Comparison of ENCODE assay signal across 8 cellular contexts in genomic region chr3:49093853-49094767, GRCh38. TPM values are rescaled to one million over a fixed set of nuclear protein-coding genes. Genes with fewer than 3 reads are reported as not detected.
DNase-seq lines count a peak whose midpoint lies in the region; ATAC-seq and TF ChIP-seq lines count a peak whose summit lies in the region.

A gene with protein sequence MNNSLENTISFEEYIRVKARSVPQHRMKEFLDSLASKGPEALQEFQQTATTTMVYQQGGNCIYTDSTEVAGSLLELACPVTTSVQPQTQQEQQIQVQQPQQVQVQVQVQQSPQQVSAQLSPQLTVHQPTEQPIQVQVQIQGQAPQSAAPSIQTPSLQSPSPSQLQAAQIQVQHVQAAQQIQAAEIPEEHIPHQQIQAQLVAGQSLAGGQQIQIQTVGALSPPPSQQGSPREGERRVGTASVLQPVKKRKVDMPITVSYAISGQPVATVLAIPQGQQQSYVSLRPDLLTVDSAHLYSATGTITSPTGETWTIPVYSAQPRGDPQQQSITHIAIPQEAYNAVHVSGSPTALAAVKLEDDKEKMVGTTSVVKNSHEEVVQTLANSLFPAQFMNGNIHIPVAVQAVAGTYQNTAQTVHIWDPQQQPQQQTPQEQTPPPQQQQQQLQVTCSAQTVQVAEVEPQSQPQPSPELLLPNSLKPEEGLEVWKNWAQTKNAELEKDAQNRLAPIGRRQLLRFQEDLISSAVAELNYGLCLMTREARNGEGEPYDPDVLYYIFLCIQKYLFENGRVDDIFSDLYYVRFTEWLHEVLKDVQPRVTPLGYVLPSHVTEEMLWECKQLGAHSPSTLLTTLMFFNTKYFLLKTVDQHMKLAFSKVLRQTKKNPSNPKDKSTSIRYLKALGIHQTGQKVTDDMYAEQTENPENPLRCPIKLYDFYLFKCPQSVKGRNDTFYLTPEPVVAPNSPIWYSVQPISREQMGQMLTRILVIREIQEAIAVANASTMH (minus strand): TSS chr3:49094071. CDS start chr3:49077017, 17,054 bp downstream.

- peaks cover 25% of the 10 kb centered on the region for H3K4me1 Mint-ChIP-seq in T-helper 1 cell treated with Interleukin-12 subunit alpha and Interleukin-12 subunit beta and Interleukin-4 antibody, amounts not matched to agents 30 μg/mL and 1 μg/mL, for 36 hours (ENCODE audit: low read depth)

- H3K36me3 ChIP-seq in prostate gland (peaks cover 10 to 12% of the 10 kb centered on the region in 2 donors), urinary bladder (ENCODE audit: insufficient read depth) (no peaks in the 10 kb centered on the region)

- intact Hi-C loops in left cardiac atrium (cut with DNase I): loop anchor here in 1 of 2 donors (1.0 kb wide), 1 partner anchor 39 kb away; the partner anchor contains the start of gene LAMB2
- intact Hi-C loops in prostate gland (cut with DNase I): loop anchor here (5.0 to 10.0 kb wide), 4 partner anchors 38 to 318 kb away; partner anchors contain the start of genes LAMB2, NDUFAF3, RHOA and TCTA

- no peaks in the 10 kb centered on the region for H3K9me3 ChIP-seq in prostate gland

- H3K27ac Mint-ChIP-seq in T-helper 1 cell treated with Interleukin-12 subunit alpha and Interleukin-12 subunit beta and Interleukin-4 antibody, amounts not matched to agents 30 μg/mL and 1 μg/mL, for 36 hours: peak within 1 kb of the TSS; percentile 92

- TF ChIP-seq POLR2A in GM15510 (IDR thresholded peaks at IDR 0.05; ENCODE audit: borderline replicate concordance, extremely low read depth, insufficient read length): peak; percentile 73
- peak; percentile 73 for TF ChIP-seq POLR2A in prostate gland (IDR thresholded peaks at IDR 0.05)

- no peaks in the 10 kb centered on the region for H3K27me3 ChIP-seq in prostate gland (replicated peaks; ENCODE audit: insufficient read depth)

- H3K27me3 Mint-ChIP-seq in T-helper 1 cell treated with Interleukin-12 subunit alpha and Interleukin-12 subunit beta and Interleukin-4 antibody, amounts not matched to agents 30 μg/mL and 1 μg/mL, for 36 hours (ENCODE audit: low read depth): no peaks in the 10 kb centered on the region

- peak in 2 of 4 experiments; percentile 47 to 63 for TF ChIP-seq CTCF in prostate gland (IDR thresholded peaks at IDR 0.05)

- 1% methylated on average over 28 of the region's 65 CpGs for WGBS in prostate gland
- WGBS in urinary bladder: under 1% methylated on average over 65 of the region's 65 CpGs

- peak within 1 kb of the TSS; percentile 87 for H3K4me3 Mint-ChIP-seq in T-helper 1 cell treated with Interleukin-12 subunit alpha and Interleukin-12 subunit beta and Interleukin-4 antibody, amounts not matched to agents 30 μg/mL and 1 μg/mL, for 36 hours

- DNase-seq in NCI-H1694 (lab: John Stamatoyannopoulos, UW) (peak; percentile 80), amniotic stem cell (lab: John Stamatoyannopoulos, UW) (peak; percentile 93), left cardiac atrium (peak; percentile 97), prostate gland (ENCODE audit: low spot score) (peak; percentile 96)

- peak within 1 kb of the TSS; percentile 95 to 97 for H3K27ac ChIP-seq in prostate gland
- H3K27ac ChIP-seq in urinary bladder (ENCODE audit: low read depth): peak within 1 kb of the TSS; percentile 96

- no peaks in the 10 kb centered on the region for H3K9me3 Mint-ChIP-seq in T-helper 1 cell treated with Interleukin-12 subunit alpha and Interleukin-12 subunit beta and Interleukin-4 antibody, amounts not matched to agents 30 μg/mL and 1 μg/mL, for 36 hours

- peaks cover 21% of the 10 kb centered on the region for H3K36me3 Mint-ChIP-seq in T-helper 1 cell treated with Interleukin-12 subunit alpha and Interleukin-12 subunit beta and Interleukin-4 antibody, amounts not matched to agents 30 μg/mL and 1 μg/mL, for 36 hours (ENCODE audit: low read depth)

- H3K4me1 ChIP-seq in prostate gland (replicated peaks) (peaks cover 6% of the 10 kb centered on the region), urinary bladder (ENCODE audit: insufficient read depth) (no peaks in the 10 kb centered on the region)

- H3K4me3 ChIP-seq in prostate gland (peak within 1 kb of the TSS; percentile 78 to 100), urinary bladder (ENCODE audit: low read depth, low read length) (peak within 1 kb of the TSS; percentile 76)

- ATAC-seq in HG02885 (IDR thresholded peaks at IDR 0.05; ENCODE audit: poor library complexity, unreplicated experiment) (peak; percentile 81), left cardiac atrium (peak; percentile 92 to 93)

RNA-seq across cellular contexts. Expression of the gene that starts here (rescaled TPM):
- total RNA-seq in left cardiac atrium (10 to 100 TPM; 50.4 to 59.9 TPM), prostate gland (100 to 1,000 TPM in 1 of 2 donors, 10 to 100 TPM in 1; 60.1 to 132 TPM), urinary bladder (63.0 TPM)
- polyA plus RNA-seq in urinary bladder: 40.7 TPM

Comparison
In these comparisons a context has a peak if more than half of its experiments do, and no peak if none do; other contexts are left out.
1. Peak in every context shown above with its lines: DNase-seq, ATAC-seq, H3K4me3 ChIP-seq and H3K27ac ChIP-seq.